1 cellular context compared by ENCODE assay signal in genomic region chr6:135054575-135055498, GRCh38.
A peak's percentile ranks its signal among the peaks of the same experiment; 100 is the strongest.
TF ChIP-seq lines count a peak whose summit lies in the region.

Gene HBS1L, minus strand, starts transcription at chr6:135054822. Its CDS starts 131 bp downstream, at chr6:135054691.

TF ChIP-seq in HepG2, 621 proteins besides CTCF, POLR2A, EP300 and RAD21 (continued from another document and continues in another):
- TF ChIP-seq NFYC (CRISPR knock-in tag; IDR thresholded peaks at IDR 0.05) (peak; percentile 56), KDM6A (CRISPR knock-in tag; IDR thresholded peaks at IDR 0.05; ENCODE audit: low read depth) (no peak), ZNF83 (CRISPR knock-in tag; IDR thresholded peaks at IDR 0.05; ENCODE audit: borderline replicate concordance) (no peak), ETV5 (CRISPR knock-in tag; IDR thresholded peaks at IDR 0.05; ENCODE audit: borderline replicate concordance) (no peak), ZNF709 (CRISPR knock-in tag; IDR thresholded peaks at IDR 0.05) (peak; percentile 82; the same call in 1 of the 2 replicates), SRY (CRISPR knock-in tag; IDR thresholded peaks at IDR 0.05) (no peak; the same call in 1 of the 2 replicates), MED13 (CRISPR knock-in tag; IDR thresholded peaks at IDR 0.05) (peak; percentile 67; the same call in 1 of the 2 replicates), REST (IDR thresholded peaks at IDR 0.05; ENCODE audit: borderline replicate concordance in 1 of 2, low read depth in 1 of 2, low read length in 2 of 2) (peak in 1 of 2 experiments; percentile 72; a peak in 1 of 4 replicates), HNRNPK (IDR thresholded peaks at IDR 0.05; ENCODE audit: low read depth, low read length, poor library complexity, severe bottlenecking) (peak; percentile 69), ZNF720 (CRISPR knock-in tag; IDR thresholded peaks at IDR 0.05) (no peak), ZNF432 (CRISPR knock-in tag; IDR thresholded peaks at IDR 0.05; ENCODE audit: borderline replicate concordance) (no peak), HNF4G (IDR thresholded peaks at IDR 0.05; ENCODE audit: borderline replicate concordance, low read depth, low read length) (no peak; the same call in 1 of the 2 replicates), HNF4G (CRISPR knock-in tag; IDR thresholded peaks at IDR 0.05; ENCODE audit: borderline replicate concordance, low read depth) (no peak), NFE2L1 (CRISPR knock-in tag; IDR thresholded peaks at IDR 0.05; ENCODE audit: borderline replicate concordance) (no peak), ZNF7 (CRISPR knock-in tag; IDR thresholded peaks at IDR 0.05) (no peak), FOXM1 (CRISPR knock-in tag; IDR thresholded peaks at IDR 0.05) (no peak), CHD2 (IDR thresholded peaks at IDR 0.05; ENCODE audit: low read depth, low read length) (peak; percentile 54; the same call in 1 of the 2 replicates), MYC (CRISPR knock-in tag; IDR thresholded peaks at IDR 0.05; ENCODE audit: borderline replicate concordance) (peak; percentile 82), ARHGAP35 (CRISPR knock-in tag; IDR thresholded peaks at IDR 0.05; ENCODE audit: borderline replicate concordance) (peak; percentile 60; the same call in 1 of the 2 replicates), ZNF737 (CRISPR knock-in tag; IDR thresholded peaks at IDR 0.05; ENCODE audit: borderline replicate concordance) (peak; percentile 70; the same call in 1 of the 2 replicates), NKX3-1 (CRISPR knock-in tag; IDR thresholded peaks at IDR 0.05) (peak; percentile 81; the same call in 1 of the 2 replicates), SMC3 (IDR thresholded peaks at IDR 0.05; ENCODE audit: low read length) (no peak), AGO1 (IDR thresholded peaks at IDR 0.05; ENCODE audit: low read depth, low read length, poor library complexity, severe bottlenecking) (peak; percentile 79), ZNF292 (CRISPR knock-in tag; IDR thresholded peaks at IDR 0.05; ENCODE audit: borderline replicate concordance, low read depth) (no peak), ZSCAN22 (CRISPR knock-in tag; IDR thresholded peaks at IDR 0.05) (no peak), DDIT3 (CRISPR knock-in tag; IDR thresholded peaks at IDR 0.05) (no peak), ZNF672 (CRISPR knock-in tag; IDR thresholded peaks at IDR 0.05) (no peak), HMGA1 (CRISPR knock-in tag; conservative IDR thresholded peaks at IDR 0.05) (no peak), NFATC3 (CRISPR knock-in tag; IDR thresholded peaks at IDR 0.05) (peak; percentile 80; the same call in 1 of the 2 replicates), ZNF468 (CRISPR knock-in tag; IDR thresholded peaks at IDR 0.05) (no peak), ZHX1 (CRISPR knock-in tag; IDR thresholded peaks at IDR 0.05; ENCODE audit: low read depth) (no peak; the same call in 1 of the 2 replicates), IRX3 (CRISPR knock-in tag; IDR thresholded peaks at IDR 0.05; ENCODE audit: borderline replicate concordance, low read depth) (0 out of 2 replicates have a peak, but pooled peaks have one; percentile 64), PHF8 (CRISPR knock-in tag; IDR thresholded peaks at IDR 0.05) (peak; percentile 98), ZNF605 (CRISPR knock-in tag; IDR thresholded peaks at IDR 0.05) (peak; percentile 64), ZNF451 (CRISPR knock-in tag; IDR thresholded peaks at IDR 0.05) (peak; percentile 95), ZNF761 (CRISPR knock-in tag; conservative IDR thresholded peaks at IDR 0.05) (peak; percentile 93), MZF1 (CRISPR knock-in tag; IDR thresholded peaks at IDR 0.05; ENCODE audit: borderline replicate concordance) (peak; percentile 91; the same call in 1 of the 2 replicates), NFIC (IDR thresholded peaks at IDR 0.05; ENCODE audit: low read length) (no peak), ZC3H13 (CRISPR knock-in tag; IDR thresholded peaks at IDR 0.05) (peak; percentile 58; the same call in 1 of the 2 replicates), KMT2B (CRISPR knock-in tag; IDR thresholded peaks at IDR 0.05) (peak; percentile 97), ZNF101 (CRISPR knock-in tag; IDR thresholded peaks at IDR 0.05; ENCODE audit: borderline replicate concordance, low read depth) (no peak), ZNF678 (CRISPR knock-in tag; IDR thresholded peaks at IDR 0.05) (no peak), RBAK (CRISPR knock-in tag; IDR thresholded peaks at IDR 0.05) (peak; percentile 43; the same call in 1 of the 2 replicates)
- TF ChIP-seq, protein P1, sequence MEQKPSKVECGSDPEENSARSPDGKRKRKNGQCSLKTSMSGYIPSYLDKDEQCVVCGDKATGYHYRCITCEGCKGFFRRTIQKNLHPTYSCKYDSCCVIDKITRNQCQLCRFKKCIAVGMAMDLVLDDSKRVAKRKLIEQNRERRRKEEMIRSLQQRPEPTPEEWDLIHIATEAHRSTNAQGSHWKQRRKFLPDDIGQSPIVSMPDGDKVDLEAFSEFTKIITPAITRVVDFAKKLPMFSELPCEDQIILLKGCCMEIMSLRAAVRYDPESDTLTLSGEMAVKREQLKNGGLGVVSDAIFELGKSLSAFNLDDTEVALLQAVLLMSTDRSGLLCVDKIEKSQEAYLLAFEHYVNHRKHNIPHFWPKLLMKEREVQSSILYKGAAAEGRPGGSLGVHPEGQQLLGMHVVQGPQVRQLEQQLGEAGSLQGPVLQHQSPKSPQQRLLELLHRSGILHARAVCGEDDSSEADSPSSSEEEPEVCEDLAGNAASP (CRISPR knock-in tag; IDR thresholded peaks at IDR 0.05; ENCODE audit: borderline replicate concordance): peak; percentile 61; the same call in 1 of the 2 replicates
- TF ChIP-seq, protein P2, sequence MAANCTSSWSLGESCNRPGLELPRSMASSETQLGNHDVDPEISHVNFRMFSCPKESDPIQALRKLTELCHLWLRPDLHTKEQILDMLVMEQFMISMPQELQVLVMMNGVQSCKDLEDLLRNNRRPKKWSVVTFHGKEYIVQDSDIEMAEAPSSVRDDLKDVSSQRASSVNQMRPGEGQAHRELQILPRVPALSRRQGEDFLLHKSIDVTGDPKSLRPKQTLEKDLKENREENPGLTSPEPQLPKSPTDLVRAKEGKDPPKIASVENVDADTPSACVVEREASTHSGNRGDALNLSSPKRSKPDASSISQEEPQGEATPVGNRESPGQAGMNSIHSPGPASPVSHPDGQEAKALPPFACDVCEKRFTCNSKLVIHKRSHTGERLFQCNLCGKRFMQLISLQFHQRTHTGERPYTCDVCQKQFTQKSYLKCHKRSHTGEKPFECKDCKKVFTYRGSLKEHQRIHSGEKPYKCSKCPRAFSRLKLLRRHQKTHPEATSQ (CRISPR knock-in tag; IDR thresholded peaks at IDR 0.05; ENCODE audit: borderline replicate concordance): peak; percentile 22; the same call in 1 of the 2 replicates
- TF ChIP-seq, protein P3, sequence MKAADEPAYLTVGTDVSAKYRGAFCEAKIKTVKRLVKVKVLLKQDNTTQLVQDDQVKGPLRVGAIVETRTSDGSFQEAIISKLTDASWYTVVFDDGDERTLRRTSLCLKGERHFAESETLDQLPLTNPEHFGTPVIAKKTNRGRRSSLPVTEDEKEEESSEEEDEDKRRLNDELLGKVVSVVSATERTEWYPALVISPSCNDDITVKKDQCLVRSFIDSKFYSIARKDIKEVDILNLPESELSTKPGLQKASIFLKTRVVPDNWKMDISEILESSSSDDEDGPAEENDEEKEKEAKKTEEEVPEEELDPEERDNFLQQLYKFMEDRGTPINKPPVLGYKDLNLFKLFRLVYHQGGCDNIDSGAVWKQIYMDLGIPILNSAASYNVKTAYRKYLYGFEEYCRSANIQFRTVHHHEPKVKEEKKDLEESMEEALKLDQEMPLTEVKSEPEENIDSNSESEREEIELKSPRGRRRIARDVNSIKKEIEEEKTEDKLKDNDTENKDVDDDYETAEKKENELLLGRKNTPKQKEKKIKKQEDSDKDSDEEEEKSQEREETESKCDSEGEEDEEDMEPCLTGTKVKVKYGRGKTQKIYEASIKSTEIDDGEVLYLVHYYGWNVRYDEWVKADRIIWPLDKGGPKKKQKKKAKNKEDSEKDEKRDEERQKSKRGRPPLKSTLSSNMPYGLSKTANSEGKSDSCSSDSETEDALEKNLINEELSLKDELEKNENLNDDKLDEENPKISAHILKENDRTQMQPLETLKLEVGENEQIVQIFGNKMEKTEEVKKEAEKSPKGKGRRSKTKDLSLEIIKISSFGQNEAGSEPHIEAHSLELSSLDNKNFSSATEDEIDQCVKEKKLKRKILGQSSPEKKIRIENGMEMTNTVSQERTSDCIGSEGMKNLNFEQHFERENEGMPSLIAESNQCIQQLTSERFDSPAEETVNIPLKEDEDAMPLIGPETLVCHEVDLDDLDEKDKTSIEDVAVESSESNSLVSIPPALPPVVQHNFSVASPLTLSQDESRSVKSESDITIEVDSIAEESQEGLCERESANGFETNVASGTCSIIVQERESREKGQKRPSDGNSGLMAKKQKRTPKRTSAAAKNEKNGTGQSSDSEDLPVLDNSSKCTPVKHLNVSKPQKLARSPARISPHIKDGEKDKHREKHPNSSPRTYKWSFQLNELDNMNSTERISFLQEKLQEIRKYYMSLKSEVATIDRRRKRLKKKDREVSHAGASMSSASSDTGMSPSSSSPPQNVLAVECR (CRISPR knock-in tag; IDR thresholded peaks at IDR 0.05; ENCODE audit: borderline replicate concordance): peak; percentile 89
- TF ChIP-seq, protein P4, sequence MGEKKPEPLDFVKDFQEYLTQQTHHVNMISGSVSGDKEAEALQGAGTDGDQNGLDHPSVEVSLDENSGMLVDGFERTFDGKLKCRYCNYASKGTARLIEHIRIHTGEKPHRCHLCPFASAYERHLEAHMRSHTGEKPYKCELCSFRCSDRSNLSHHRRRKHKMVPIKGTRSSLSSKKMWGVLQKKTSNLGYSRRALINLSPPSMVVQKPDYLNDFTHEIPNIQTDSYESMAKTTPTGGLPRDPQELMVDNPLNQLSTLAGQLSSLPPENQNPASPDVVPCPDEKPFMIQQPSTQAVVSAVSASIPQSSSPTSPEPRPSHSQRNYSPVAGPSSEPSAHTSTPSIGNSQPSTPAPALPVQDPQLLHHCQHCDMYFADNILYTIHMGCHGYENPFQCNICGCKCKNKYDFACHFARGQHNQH (CRISPR knock-in tag; IDR thresholded peaks at IDR 0.05): peak; percentile 92
- TF ChIP-seq, protein P5, sequence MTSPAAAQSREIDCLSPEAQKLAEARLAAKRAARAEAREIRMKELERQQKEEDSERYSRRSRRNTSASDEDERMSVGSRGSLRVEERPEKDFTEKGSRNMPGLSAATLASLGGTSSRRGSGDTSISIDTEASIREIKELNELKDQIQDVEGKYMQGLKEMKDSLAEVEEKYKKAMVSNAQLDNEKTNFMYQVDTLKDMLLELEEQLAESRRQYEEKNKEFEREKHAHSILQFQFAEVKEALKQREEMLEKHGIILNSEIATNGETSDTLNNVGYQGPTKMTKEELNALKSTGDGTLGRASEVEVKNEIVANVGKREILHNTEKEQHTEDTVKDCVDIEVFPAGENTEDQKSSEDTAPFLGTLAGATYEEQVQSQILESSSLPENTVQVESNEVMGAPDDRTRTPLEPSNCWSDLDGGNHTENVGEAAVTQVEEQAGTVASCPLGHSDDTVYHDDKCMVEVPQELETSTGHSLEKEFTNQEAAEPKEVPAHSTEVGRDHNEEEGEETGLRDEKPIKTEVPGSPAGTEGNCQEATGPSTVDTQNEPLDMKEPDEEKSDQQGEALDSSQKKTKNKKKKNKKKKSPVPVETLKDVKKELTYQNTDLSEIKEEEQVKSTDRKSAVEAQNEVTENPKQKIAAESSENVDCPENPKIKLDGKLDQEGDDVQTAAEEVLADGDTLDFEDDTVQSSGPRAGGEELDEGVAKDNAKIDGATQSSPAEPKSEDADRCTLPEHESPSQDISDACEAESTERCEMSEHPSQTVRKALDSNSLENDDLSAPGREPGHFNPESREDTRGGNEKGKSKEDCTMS (CRISPR knock-in tag; conservative IDR thresholded peaks at IDR 0.05): 0 out of 2 replicates have a peak, but pooled peaks have one; percentile 70
